ENCODE assay signal across 11 cellular contexts in genomic region chr1:153573351-153573750, GRCh38. TPM values are rescaled to one million over a fixed set of nuclear protein-coding genes. Genes with fewer than 3 reads are reported as not detected.
DNase-seq lines count a peak whose midpoint lies in the region; ATAC-seq and TF ChIP-seq lines count a peak whose summit lies in the region.
"Had no signal": no experiment of that assay in that cellular context is flagged by ENCODE, and none has a peak within 500 bp of the region (broad histone marks: within the 10 kb centered on the region; RNA-seq: fewer than 3 reads in every experiment).

No MANE protein-coding gene starts in this region.

- WGBS in esophagus, 2 donors: 72 to 76% methylated on average over 3 of the region's 3 CpGs

- H4K20me1 ChIP-seq in GM23338 (replicated peaks; ENCODE audit: insufficient read depth): no peaks in the 10 kb centered on the region

- TF ChIP-seq CTCF in GM23338 (conservative IDR thresholded peaks at IDR 0.05; ENCODE audit: low read depth in 2 of 2): no peak

- no peaks in the 10 kb centered on the region for H3K79me2 ChIP-seq in GM23338 (replicated peaks; ENCODE audit: insufficient read depth)

- no peaks in the 10 kb centered on the region for H3F3A ChIP-seq in GM23338 (replicated peaks; ENCODE audit: low read depth)

- peak overlapping the region; percentile 21 for H3K4me3 Mint-ChIP-seq in stimulated activated effector memory CD8-positive, alpha-beta T cell treated with anti-CD3 and anti-CD28 coated beads, Interleukin-12 subunit alpha, Interleukin-12 subunit beta, amount 100 ng/mL, for 72 hours
- no peak overlapping the region for H3K4me3 Mint-ChIP-seq in GM23338

- no peak for ATAC-seq in stimulated activated effector memory CD8-positive, alpha-beta T cell treated with anti-CD3 and anti-CD28 coated beads, Interleukin-12 subunit alpha, Interleukin-12 subunit beta, amount 100 ng/mL, for 72 hours
- ATAC-seq in HG02840 (IDR thresholded peaks at IDR 0.05; ENCODE audit: low FRiP score, unreplicated experiment) (no peak), GM19351 (IDR thresholded peaks at IDR 0.05; ENCODE audit: unreplicated experiment) (no peak), GM23338 (no peak)

- H3K36me3 Mint-ChIP-seq in stimulated activated effector memory CD8-positive, alpha-beta T cell treated with anti-CD3 and anti-CD28 coated beads, Interleukin-12 subunit alpha, Interleukin-12 subunit beta, amount 100 ng/mL, for 72 hours: no peaks in the 10 kb centered on the region
- H3K36me3 Mint-ChIP-seq in GM23338 (ENCODE audit: low read depth): no peaks in the 10 kb centered on the region; the same call in 1 of the 3 replicates

- H3K27ac ChIP-seq in esophagus (ENCODE audit: low read depth in 2 of 2, low read length in 1 of 2) (peak overlapping the region; percentile 66 to 78), GM23338 (ENCODE audit: low read depth) (no peak overlapping the region)

- peak overlapping the region; percentile 32 for H3K27ac Mint-ChIP-seq in stimulated activated effector memory CD8-positive, alpha-beta T cell treated with anti-CD3 and anti-CD28 coated beads, Interleukin-12 subunit alpha, Interleukin-12 subunit beta, amount 100 ng/mL, for 72 hours
- H3K27ac Mint-ChIP-seq in GM23338: no peak overlapping the region

- H3K9me3 Mint-ChIP-seq in stimulated activated effector memory CD8-positive, alpha-beta T cell treated with anti-CD3 and anti-CD28 coated beads, Interleukin-12 subunit alpha, Interleukin-12 subunit beta, amount 100 ng/mL, for 72 hours: no peaks in the 10 kb centered on the region
- peaks cover 23% of the 10 kb centered on the region; the same call in 2 of the 3 replicates for H3K9me3 Mint-ChIP-seq in GM23338

- no peaks in the 10 kb centered on the region for H3K27me3 ChIP-seq in esophagus (ENCODE audit: control insufficient read depth in 1 of 2, insufficient read depth in 2 of 2, low read length in 2 of 2)
- no peaks in the 10 kb centered on the region for H3K27me3 ChIP-seq in GM23338 (ENCODE audit: insufficient read depth)
- H3K27me3 ChIP-seq: body of pancreas had no signal

- no peaks in the 10 kb centered on the region for H3K9me2 ChIP-seq in GM23338 (ENCODE audit: insufficient read depth)

- no peaks in the 10 kb centered on the region for H3K9me3 ChIP-seq in esophagus (ENCODE audit: control insufficient read depth in 2 of 2, insufficient read depth in 1 of 2, low read depth in 1 of 2, low read length in 1 of 2)
- H3K9me3 ChIP-seq: body of pancreas had no signal

- no peak overlapping the region for H3K4me2 ChIP-seq in GM23338

- peaks cover 4 to 13% of the 10 kb centered on the region in 2 donors for H3K4me1 ChIP-seq in esophagus (ENCODE audit: control insufficient read depth in 2 of 2, insufficient read depth in 2 of 2, low read length in 1 of 2)
- peaks cover 5% of the 10 kb centered on the region; the same call in 1 of the 2 replicates for H3K4me1 ChIP-seq in GM23338 (ENCODE audit: insufficient read depth)

- peaks cover 45% of the 10 kb centered on the region for H3K4me1 Mint-ChIP-seq in stimulated activated effector memory CD8-positive, alpha-beta T cell treated with anti-CD3 and anti-CD28 coated beads, Interleukin-12 subunit alpha, Interleukin-12 subunit beta, amount 100 ng/mL, for 72 hours
- H3K4me1 Mint-ChIP-seq in GM23338: peaks cover 13% of the 10 kb centered on the region

- no peak overlapping the region for H2AFZ ChIP-seq in GM23338

- H3K4me3 ChIP-seq in esophagus (ENCODE audit: low read depth in 1 of 2, low read length in 2 of 2) (no peak overlapping the region), GM23338 (no peak overlapping the region)
- H3K4me3 ChIP-seq: body of pancreas had no signal

- H3K27me3 Mint-ChIP-seq in GM23338 (ENCODE audit: insufficient read depth, low read depth, poor library complexity): peaks cover 7% of the 10 kb centered on the region

- DNase-seq in LHCN-M2 (ENCODE audit: low read depth): peak; percentile 31
- DNase-seq in RPMI7951 (ENCODE audit: low read depth): peak; percentile 17
- DNase-seq in stimulated activated effector memory CD8-positive, alpha-beta T cell treated with anti-CD3 and anti-CD28 coated beads, Interleukin-12 subunit alpha, Interleukin-12 subunit beta, amount 100 ng/mL, for 72 hours (ENCODE audit: low spot score in 2 of 2): no peak
- DNase-seq in GM23338 (ENCODE audit: low spot score): no peak
- DNase-seq in NCI-H2081 (lab: John Stamatoyannopoulos, UW): no peak
- DNase-seq: body of pancreas, MM.1S had no signal

- H3K36me3 ChIP-seq in esophagus (ENCODE audit: control insufficient read depth in 2 of 2, insufficient read depth in 2 of 2, low read length in 1 of 2) (no peaks in the 10 kb centered on the region), GM23338 (ENCODE audit: insufficient read depth) (no peaks in the 10 kb centered on the region)

TF ChIP-seq in GM23338, 12 proteins besides CTCF, POLR2A, EP300 and RAD21:
- TF ChIP-seq ETS1 (IDR thresholded peaks at IDR 0.05) (no peak), EZH2 (IDR thresholded peaks at IDR 0.05; ENCODE audit: low read depth, unreplicated experiment) (no peak), POLR2AphosphoS5 (IDR thresholded peaks at IDR 0.05; ENCODE audit: low read depth) (no peak), JUNB (IDR thresholded peaks at IDR 0.05; ENCODE audit: unreplicated experiment) (no peak), ZNF331 (CRISPR knock-in tag; IDR thresholded peaks at IDR 0.05; ENCODE audit: low read depth) (no peak), STAT1 (IDR thresholded peaks at IDR 0.05; ENCODE audit: unreplicated experiment) (no peak), ZNF114 (CRISPR knock-in tag; IDR thresholded peaks at IDR 0.05) (no peak)

RNA-seq across cellular contexts. Expression of gene S100A2, which starts 7.7 kb away (rescaled TPM):
- total RNA-seq in LHCN-M2 (2014; rRNA removed): 23.3 and 24.8 TPM in 2 replicates
- polyA plus RNA-seq in LHCN-M2 (2012): 87.2 TPM
- total RNA-seq in RPMI7951 (2014; rRNA removed; shearing (Covaris generic)): 9.0 and 11.2 TPM in 2 replicates
- polyA plus RNA-seq in esophagus: 1,000 to 10,000 TPM; 2,831 to 3,591 TPM
- 0.66 TPM in 1 of 2 replicates, not detected in the other for total RNA-seq in GM23338 (2014; rRNA removed; shearing (Covaris generic))
- 0.89 and 1.1 TPM in 2 replicates for polyA plus RNA-seq in GM23338 (2016; fragmentation: Nextera tagmentation; extraction: Ambion mirVana)
- total RNA-seq: body of pancreas had no signal

RNA-seq across cellular contexts. Expression of gene S100A3, which starts 24.3 kb away (rescaled TPM):
- total RNA-seq in LHCN-M2 (2014; rRNA removed): 37.5 and 55.5 TPM in 2 replicates
- 71.4 TPM for polyA plus RNA-seq in LHCN-M2 (2012)
- total RNA-seq in RPMI7951 (2014; rRNA removed; shearing (Covaris generic)): 7.7 and 15.3 TPM in 2 replicates
- 10 to 100 TPM; 10.2 to 27.5 TPM for polyA plus RNA-seq in esophagus
- total RNA-seq in GM23338 (2014; rRNA removed; shearing (Covaris generic)): not detected in 2 replicates
- not detected in 2 replicates for polyA plus RNA-seq in GM23338 (2016; fragmentation: Nextera tagmentation; extraction: Ambion mirVana)
- total RNA-seq: body of pancreas had no signal

RNA-seq across cellular contexts. Expression of gene S100A4, which starts 27.7 kb away (rescaled TPM):
- 837 and 894 TPM in 2 replicates for total RNA-seq in LHCN-M2 (2014; rRNA removed)
- 3,680 TPM for polyA plus RNA-seq in LHCN-M2 (2012)
- total RNA-seq in RPMI7951 (2014; rRNA removed; shearing (Covaris generic)): 836 and 954 TPM in 2 replicates
- polyA plus RNA-seq in esophagus (100 to 1,000 TPM; 145 to 249 TPM), GM23338 (2016; fragmentation: Nextera tagmentation; extraction: Ambion mirVana) (34.6 and 36.0 TPM in 2 replicates)
- total RNA-seq in GM23338 (2014; rRNA removed; shearing (Covaris generic)): 8.2 and 14.2 TPM in 2 replicates

RNA-seq across cellular contexts. Expression of gene S100A5, which starts 32.6 kb away (rescaled TPM):
- 1.3 TPM in 1 of 2 replicates, not detected in the other for total RNA-seq in LHCN-M2 (2014; rRNA removed)
- polyA plus RNA-seq in LHCN-M2 (2012): 3.3 TPM
- total RNA-seq in RPMI7951 (2014; rRNA removed; shearing (Covaris generic)): 1.4 and 2.2 TPM in 2 replicates
- polyA plus RNA-seq in esophagus (under 1 TPM in 1 of 2 donors, not detected in 1; 0.11 TPM), GM23338 (2016; fragmentation: Nextera tagmentation; extraction: Ambion mirVana) (0.47 TPM in 1 of 2 replicates, not detected in the other)
- not detected in 2 replicates for total RNA-seq in GM23338 (2014; rRNA removed; shearing (Covaris generic))
- total RNA-seq: body of pancreas, H4 had no signal

RNA-seq across cellular contexts. Expression of gene S100A6, which starts 37.6 kb away (rescaled TPM):
- total RNA-seq in LHCN-M2 (2014; rRNA removed): 982 and 1,031 TPM in 2 replicates
- polyA plus RNA-seq in LHCN-M2 (2012): 7,560 TPM
- 1,539 and 1,679 TPM in 2 replicates for total RNA-seq in RPMI7951 (2014; rRNA removed; shearing (Covaris generic))
- polyA plus RNA-seq in esophagus: 1,000 to 10,000 TPM in 1 of 2 donors, 100 to 1,000 TPM in 1; 936 to 2,978 TPM
- total RNA-seq in GM23338 (2014; rRNA removed; shearing (Covaris generic)): 7.3 and 9.4 TPM in 2 replicates
- polyA plus RNA-seq in GM23338 (2016; fragmentation: Nextera tagmentation; extraction: Ambion mirVana): 77.5 and 98.0 TPM in 2 replicates

Comparison
In these comparisons a context has a peak if more than half of its experiments do, and no peak if none do; other contexts are left out.
1. DNase-seq: peak in LHCN-M2 (single experiment) and RPMI7951 (single experiment); none in stimulated activated effector memory CD8-positive, alpha-beta T cell treated with anti-CD3 and anti-CD28 coated beads, Interleukin-12 subunit alpha, Interleukin-12 subunit beta, amount 100 ng/mL, for 72 hours (0 of 2), GM23338 (single experiment) and NCI-H2081 (0 of 2).
2. RNA of gene S100A4, which starts 27.7 kb away (total RNA-seq): 837 to 894 TPM in LHCN-M2 and 836 to 954 TPM in RPMI7951; 8.2 to 14.2 TPM in GM23338; every median in the first group is over 10 times any median in the second.